In the genomic region with DNA sequence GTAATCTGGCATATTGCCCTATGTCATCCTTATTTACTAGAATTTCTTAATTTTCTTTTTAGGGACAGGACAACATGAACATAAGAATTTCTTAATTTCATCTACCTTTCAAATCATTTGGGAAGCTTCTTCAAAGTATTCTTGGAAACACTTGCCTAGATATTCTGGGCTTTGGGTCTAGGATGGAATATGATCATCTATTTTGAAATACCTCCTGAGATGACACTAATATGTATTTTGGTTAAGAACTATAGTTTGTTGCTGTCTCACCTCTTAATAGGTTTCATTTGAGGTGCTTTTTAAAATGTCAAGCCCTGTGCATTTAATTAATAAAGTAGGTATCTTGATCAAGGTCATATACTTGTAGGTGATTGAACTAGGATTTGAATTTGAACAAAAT, we compare ENCODE assay signal across 22 cellular contexts.
"Had no signal": no experiment of that assay in that cellular context is flagged by ENCODE, and none has a peak within 500 bp of the region (broad histone marks: within the 10 kb centered on the region; RNA-seq: fewer than 3 reads in every experiment).

No MANE protein-coding gene starts in this region.

- DNase-seq: activated CD4-positive, alpha-beta T cell treated with anti-CD3 and anti-CD28 coated beads for 4 hours; activated CD4-positive, alpha-beta T cell treated with anti-CD3 and anti-CD28 coated beads, Interleukin-2, amount 50 U/mL, for 48 hours; activated CD4-positive, CD25-positive, alpha-beta regulatory T cell; activated CD8-positive, alpha-beta memory T cell treated with anti-CD3 and anti-CD28 coated beads, Interleukin-2, amount 50 U/mL, for 48 hours; activated effector memory CD4-positive, alpha-beta T cell treated with anti-CD3 and anti-CD28 coated beads, Interleukin-2, amount 50 U/mL, for 16 hours; activated naive CD4-positive, alpha-beta T cell treated with anti-CD3 and anti-CD28 coated beads, Interleukin-2, amount 50 U/mL, for 16 hours; activated T-cell treated with anti-CD3 and anti-CD28 coated beads, Interleukin-2, amount 50 U/mL, for 48 hours; aorta; effector memory CD4-positive, alpha-beta T cell; foreskin melanocyte; kidney glomerular epithelial cell; left lung; pancreas; right cardiac atrium; stimulated activated CD4-positive, alpha-beta T cell treated with anti-CD3 and anti-CD28 coated beads, Interleukin-12 subunit alpha, Interleukin-12 subunit beta, amount 100 ng/mL, for 4 hours; stimulated activated CD4-positive, alpha-beta T cell treated with anti-CD3 and anti-CD28 coated beads, Interleukin-1b, Interleukin-23, amount 100 ng/mL, for 48 hours; stimulated activated naive B cell treated with anti-CD40 and anti-IgM and Interleukin-4, amounts not matched to agents 10 μg/mL and 1 μg/mL and 100 μg/mL, for 72 hours; T1000; transverse colon had no signal

- H3K4me3 Mint-ChIP-seq: stimulated activated naive B cell treated with anti-CD40 and anti-IgM and Interleukin-4, amounts not matched to agents 10 μg/mL and 1 μg/mL and 100 μg/mL, for 72 hours had no signal

- H3K9me3 ChIP-seq: left lung, pancreas, transverse colon had no signal

- H3K4me3 ChIP-seq: left lung, pancreas, transverse colon had no signal

- H3K36me3 ChIP-seq: pancreas had no signal

- H3K9me3 Mint-ChIP-seq: stimulated activated naive B cell treated with anti-CD40 and anti-IgM and Interleukin-4, amounts not matched to agents 10 μg/mL and 1 μg/mL and 100 μg/mL, for 72 hours had no signal

- FAIRE-seq: endothelial cell of umbilical vein, pancreas had no signal

- H3K27ac Mint-ChIP-seq: stimulated activated naive B cell treated with anti-CD40 and anti-IgM and Interleukin-4, amounts not matched to agents 10 μg/mL and 1 μg/mL and 100 μg/mL, for 72 hours had no signal

- H3K27me3 Mint-ChIP-seq: stimulated activated naive B cell treated with anti-CD40 and anti-IgM and Interleukin-4, amounts not matched to agents 10 μg/mL and 1 μg/mL and 100 μg/mL, for 72 hours had no signal

- ATAC-seq: esophagus mucosa; pancreas; stimulated activated naive B cell treated with anti-CD40 and anti-IgM and Interleukin-4, amounts not matched to agents 10 μg/mL and 1 μg/mL and 100 μg/mL, for 72 hours had no signal

- H3K27ac ChIP-seq: brain microvascular endothelial cell, left lung, pancreas, transverse colon had no signal

- H3K27me3 ChIP-seq: brain microvascular endothelial cell, left lung, pancreas, transverse colon had no signal
